In the genomic region with DNA sequence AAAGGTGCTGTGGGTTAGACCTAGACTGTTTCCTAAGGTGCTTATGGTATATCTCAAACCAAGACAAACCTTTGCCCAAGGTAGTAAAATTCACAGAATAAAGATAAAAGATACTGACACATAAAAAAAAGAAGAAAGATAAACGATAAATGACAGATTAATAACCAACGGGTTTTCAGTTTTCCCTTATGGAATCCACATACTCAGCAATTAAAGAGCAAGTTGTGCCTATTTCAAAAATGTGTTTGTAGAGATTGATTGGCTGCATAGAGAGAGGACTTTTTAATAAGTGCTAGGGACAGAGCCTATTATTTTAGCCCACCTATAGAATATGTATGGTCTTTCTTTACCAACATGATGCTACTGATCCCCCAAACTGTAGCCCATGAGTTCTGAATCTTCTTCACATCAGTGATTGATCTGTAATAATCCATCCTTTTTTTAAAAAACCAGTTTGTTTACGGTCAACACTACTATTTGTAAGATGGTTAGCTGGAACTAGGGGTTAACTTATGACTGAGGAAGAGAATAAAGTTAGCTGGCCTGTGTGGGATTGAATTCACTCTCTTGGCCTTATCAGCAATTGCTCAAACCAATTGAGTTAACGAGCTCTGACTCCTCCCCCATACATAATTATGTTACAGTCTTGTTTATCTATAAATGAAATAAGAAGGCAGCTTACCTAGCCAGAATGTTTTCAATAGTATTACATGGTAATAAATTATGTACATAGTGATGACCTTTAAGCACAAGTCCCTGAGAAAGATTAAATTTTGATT, we compare ENCODE assay signal across 15 cellular contexts.
"Had no signal": no experiment of that assay in that cellular context is flagged by ENCODE, and none has a peak within 500 bp of the region (broad histone marks: within the 10 kb centered on the region; RNA-seq: fewer than 3 reads in every experiment).

No MANE protein-coding gene starts in this region.

- H3K4me3 Mint-ChIP-seq: activated naive CD8-positive, alpha-beta T cell treated with anti-CD3 and anti-CD28 coated beads for 36 hours; naive thymus-derived CD8-positive, alpha-beta T cell had no signal

- H3K27ac ChIP-seq: breast epithelium, prostate gland, sigmoid colon, suprapubic skin, upper lobe of right lung had no signal

- H3K27me3 ChIP-seq: breast epithelium, sigmoid colon, upper lobe of right lung had no signal

- H3K27ac Mint-ChIP-seq: activated naive CD8-positive, alpha-beta T cell treated with anti-CD3 and anti-CD28 coated beads for 36 hours had no signal

- H3K9me3 ChIP-seq: breast epithelium, prostate gland, sigmoid colon, suprapubic skin, upper lobe of right lung had no signal

- H3K36me3 ChIP-seq: breast epithelium, prostate gland, sigmoid colon, suprapubic skin, upper lobe of right lung had no signal

- H3K9me3 Mint-ChIP-seq: activated naive CD8-positive, alpha-beta T cell treated with anti-CD3 and anti-CD28 coated beads for 36 hours; naive thymus-derived CD8-positive, alpha-beta T cell had no signal

- ATAC-seq: esophagus mucosa; naive thymus-derived CD8-positive, alpha-beta T cell; stimulated activated naive CD8-positive, alpha-beta T cell treated with anti-CD3 and anti-CD28 coated beads, Interleukin-15, Interleukin-2, amounts not matched to agents 100 U/mL and 50 U/mL, for 24 hours had no signal

- H3K4me1 ChIP-seq: breast epithelium, sigmoid colon, suprapubic skin, upper lobe of right lung had no signal

- H3K4me3 ChIP-seq: breast epithelium, prostate gland, sigmoid colon, suprapubic skin, upper lobe of right lung had no signal

- H3K27me3 Mint-ChIP-seq: activated naive CD8-positive, alpha-beta T cell treated with anti-CD3 and anti-CD28 coated beads for 36 hours; naive thymus-derived CD8-positive, alpha-beta T cell had no signal

- DNase-seq: activated CD4-positive, alpha-beta T cell treated with anti-CD3 and anti-CD28 coated beads, Interleukin-2, amount 50 U/mL, for 4 hours; activated CD4-positive, CD25-positive, alpha-beta regulatory T cell treated with anti-CD3 and anti-CD28 coated beads, Interleukin-2, amount 50 U/mL, for 72 hours; activated gamma-delta T cell; activated naive CD8-positive, alpha-beta T cell treated with anti-CD3 and anti-CD28 coated beads for 36 hours; activated T-cell treated with anti-CD3 and anti-CD28 coated beads, Interleukin-2, amount 50 U/mL, for 48 hours; naive thymus-derived CD8-positive, alpha-beta T cell; sigmoid colon; stimulated activated CD4-positive, alpha-beta T cell treated with anti-CD3 and anti-CD28 coated beads, Interleukin-12 subunit alpha, Interleukin-12 subunit beta, amount 100 ng/mL, for 4 hours; stimulated activated naive CD8-positive, alpha-beta T cell treated with anti-CD3 and anti-CD28 coated beads, Interleukin-15, Interleukin-2, amounts not matched to agents 100 U/mL and 50 U/mL, for 24 hours; T-helper 2 cell; upper lobe of right lung had no signal
